8 cellular contexts compared by ENCODE assay signal in genomic region chrX:153032397-153033118, GRCh38. TPM values are rescaled to one million over a fixed set of nuclear protein-coding genes. Genes with fewer than 3 reads are reported as not detected.
DNase-seq lines count a peak whose midpoint lies in the region; ATAC-seq and TF ChIP-seq lines count a peak whose summit lies in the region.

No MANE protein-coding gene starts in this region.

- H3K27ac ChIP-seq in caudate nucleus (ENCODE audit: low read depth, low read length), result no peak overlapping the region

- H3K27ac Mint-ChIP-seq in WTC11, result no peak overlapping the region

- peak overlapping the region; percentile 41; the same call in 1 of the 2 replicates for H3K4me3 Mint-ChIP-seq in WTC11

- no peaks in the 10 kb centered on the region for H3K4me1 Mint-ChIP-seq in WTC11

- ATAC-seq in WTC11 (peak; percentile 76), left colon (peak; percentile 73), GM19324 (IDR thresholded peaks at IDR 0.05; ENCODE audit: low FRiP score, unreplicated experiment) (no peak)

- POLR2A ChIA-PET in HEK293T (lab: Yijun Ruan, JAX) (interaction anchor here (1.1 kb wide), 1 partner anchor 91 kb away, joined by 3 read pairs; no protein-coding TSS in a partner anchor), WTC11 (lab: Charles Lee) (no interaction called here)

- TF ChIP-seq CTCF in GM06990 (IDR thresholded peaks at IDR 0.05; ENCODE audit: insufficient read depth, low read length, poor library complexity, severe bottlenecking), result peak; percentile 80
- peak; percentile 77 for TF ChIP-seq CTCF in WTC11 (IDR thresholded peaks at IDR 0.05)

- H3K36me3 ChIP-seq in GM06990 (ENCODE audit: control insufficient read depth, insufficient read depth, low read length), result no peaks in the 10 kb centered on the region

- CTCF ChIA-PET in HEK293T (lab: Yijun Ruan, JAX) (interaction anchor here (0.6 to 1.3 kb wide), 9 partner anchors 8 to 921 kb away, joined by 3 to 4 read pairs (median 3); partner anchors contain the start of gene PNCK), WTC11 (lab: Charles Lee) (interaction anchor here (0.6 to 1.8 kb wide), 10 partner anchors 91 to 612 kb away, joined by 3 to 11 read pairs (median 3); partner anchors contain the start of gene HAUS7)

- peak overlapping the region; percentile 51 for H3K4me3 ChIP-seq in GM06990 (replicated peaks; ENCODE audit: low read depth, low read length)

- H3K27me3 ChIP-seq in GM06990 (replicated peaks; ENCODE audit: control insufficient read depth, insufficient read depth, low read length), result no peaks in the 10 kb centered on the region

- H3K9me3 Mint-ChIP-seq in WTC11, result peaks cover 16% of the 10 kb centered on the region

- peak; percentile 65 for DNase-seq in GM06990 (ENCODE audit: extremely low read depth, insufficient read length)
- peak; percentile 82 for DNase-seq in HEK293T (ENCODE audit: extremely low spot score)
- DNase-seq in NCI-H128 (lab: John Stamatoyannopoulos, UW; ENCODE audit: unreplicated experiment), result peak; percentile 3
- DNase-seq in WTC11 (ENCODE audit: low spot score), result peak; percentile 64
- DNase-seq in caudate nucleus (lab: John Stamatoyannopoulos, UW), result peak in 52 of 61 donors; percentile 1 to 69 (median 32)
- DNase-seq in left colon, result peak; percentile 42 to 68
- peak; percentile 19 to 43 (median 36) for DNase-seq in stimulated activated CD4-positive, alpha-beta T cell treated with anti-CD3 and anti-CD28 coated beads, Interleukin-1b, Interleukin-23, amount 100 ng/mL, for 24 hours (ENCODE audit: low read depth in 4 of 4, low spot score in 1 of 4)

- intact Hi-C loops in left colon (cut with DNase I, micrococcal nuclease), result no loop called here

- H3K27me3 Mint-ChIP-seq in WTC11 (ENCODE audit: low read depth), result peaks cover 13% of the 10 kb centered on the region

- no peaks in the 10 kb centered on the region for H3K36me3 Mint-ChIP-seq in WTC11

TF ChIP-seq in HEK293T, 16 proteins besides CTCF, POLR2A, EP300 and RAD21:
- peak; percentile 46; the same call in 1 of the 2 replicates for TF ChIP-seq L3MBTL2 (conservative IDR thresholded peaks at IDR 0.05)
- TF ChIP-seq NFRKB (IDR thresholded peaks at IDR 0.05), result no peak

TF ChIP-seq in WTC11, 78 proteins besides CTCF, POLR2A, EP300 and RAD21:
- TF ChIP-seq KAT7 (CRISPR knock-in tag; IDR thresholded peaks at IDR 0.05; ENCODE audit: borderline replicate concordance) (0 out of 2 replicates have a peak, but pooled peaks have one; percentile 39), CBFB (CRISPR knock-in tag; IDR thresholded peaks at IDR 0.05; ENCODE audit: low read depth) (no peak), SP1 (CRISPR knock-in tag; conservative IDR thresholded peaks at IDR 0.05) (no peak), FOXJ3 (CRISPR knock-in tag; IDR thresholded peaks at IDR 0.05; ENCODE audit: borderline replicate concordance) (no peak), ETV6 (CRISPR knock-in tag; IDR thresholded peaks at IDR 0.05) (no peak), JUN (CRISPR knock-in tag; IDR thresholded peaks at IDR 0.05) (no peak), PRDM15 (CRISPR knock-in tag; IDR thresholded peaks at IDR 0.05) (no peak), TEAD1 (CRISPR knock-in tag; IDR thresholded peaks at IDR 0.05) (0 out of 2 replicates have a peak, but pooled peaks have one; percentile 55), MAX (CRISPR knock-in tag; IDR thresholded peaks at IDR 0.05) (peak; percentile 54; the same call in 1 of the 2 replicates), RELA (CRISPR knock-in tag; IDR thresholded peaks at IDR 0.05; ENCODE audit: borderline replicate concordance) (no peak)
TF ChIP-seq in WTC11: peak in this region for 3.

RNA-seq across cellular contexts. Expression of gene PNMA3, which starts 23.7 kb away (rescaled TPM):
- total RNA-seq in WTC11 (2021) (3.7 to 6.5 TPM (median 5.8 TPM) in 3 replicates), left colon (under 1 TPM; 0.08 to 0.15 TPM)

RNA-seq across cellular contexts. Expression of gene PNMA5, which starts 38.6 kb away (rescaled TPM):
- 0.13 to 0.27 TPM (median 0.25 TPM) in 3 replicates for total RNA-seq in WTC11 (2021)
- total RNA-seq in left colon, result not detected

RNA-seq across cellular contexts. Expression of gene PNMA6A, which starts 39.7 kb away (rescaled TPM):
- total RNA-seq in WTC11 (2021), result 4.4 to 5.1 TPM (median 4.5 TPM) in 3 replicates
- under 1 TPM in 1 of 2 donors, not detected in 1; 0.42 TPM for total RNA-seq in left colon

Comparison
In these comparisons a context has a peak if more than half of its experiments do, and no peak if none do; other contexts are left out.
1. DNase-seq: peak in every context shown above with its lines; median percentile 82 in HEK293T; 65 in GM06990; 64 in WTC11; 55 in left colon; 36 in stimulated activated CD4-positive, alpha-beta T cell treated with anti-CD3 and anti-CD28 coated beads, Interleukin-1b, Interleukin-23, amount 100 ng/mL, for 24 hours; 32 in caudate nucleus; 3 in NCI-H128.